ENCODE assay signal across 22 cellular contexts in the genomic region with DNA sequence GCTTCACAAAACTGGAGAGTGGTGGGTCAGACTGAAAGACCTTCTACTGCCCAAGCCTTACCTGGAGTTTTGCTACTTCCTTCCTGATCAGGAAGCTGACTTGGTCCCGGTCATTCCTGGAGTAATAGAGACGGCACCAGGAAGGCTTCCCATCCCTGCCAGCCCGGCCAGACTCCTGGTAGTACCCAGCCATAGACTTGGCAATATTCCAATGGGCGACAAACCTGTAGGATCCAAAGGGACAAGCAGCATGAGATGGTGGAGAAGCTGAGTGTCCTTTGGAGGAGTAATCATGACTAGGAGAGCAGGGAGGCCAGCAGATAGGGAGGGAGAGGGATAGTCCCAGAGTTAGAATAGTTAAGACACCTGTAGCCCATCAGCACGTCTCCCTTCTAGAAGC. TPM values are rescaled to one million over a fixed set of nuclear protein-coding genes. Genes with fewer than 3 reads are reported as not detected.
DNase-seq lines count a peak whose midpoint lies in the region; ATAC-seq, FAIRE-seq and TF ChIP-seq lines count a peak whose summit lies in the region.
"Had no signal": no experiment of that assay in that cellular context is flagged by ENCODE, and none has a peak within 500 bp of the region (broad histone marks: within the 10 kb centered on the region; RNA-seq: fewer than 3 reads in every experiment).

No MANE protein-coding gene starts in this region.

- no peak overlapping the region for H3K18ac ChIP-seq in mesenchymal stem cell (ENCODE audit: low read depth in 1 of 2, low read length in 2 of 2)

- no peak overlapping the region for H3K4me3 Mint-ChIP-seq in stimulated activated naive B cell treated with anti-CD40 and anti-IgM and Interleukin-4, amounts not matched to agents 10 μg/mL and 1 μg/mL and 100 μg/mL, for 72 hours
- no peak overlapping the region for H3K4me3 Mint-ChIP-seq in activated CD4-positive, alpha-beta T cell treated with anti-CD3 and anti-CD28 coated beads, Interleukin-2, amount 10 ng/mL, durations not matched to agents 7 days and 5 days
- no peak overlapping the region for H3K4me3 Mint-ChIP-seq in T-helper 2 cell treated with Interferon-gamma antibody and Interleukin-4, amounts not matched to agents 5 μg/mL and 100 μg/mL, for 36 hours
- H3K4me3 Mint-ChIP-seq: B cell; CD8-positive, alpha-beta T cell; H9 had no signal

- TF ChIP-seq CTCF in DOHH2 (IDR thresholded peaks at IDR 0.05; ENCODE audit: low read depth, low read length, poor library complexity, severe bottlenecking) (no peak), K562 (IDR thresholded peaks at IDR 0.05 in 2 of 3, conservative IDR thresholded peaks at IDR 0.05 in 1 of 3; ENCODE audit: insufficient read depth in 2 of 3, low read depth in 1 of 3, low read length in 3 of 3) (no peak)

- H3K79me1 ChIP-seq in mesenchymal stem cell (replicated peaks; ENCODE audit: low read length, poor library complexity, severe bottlenecking) = peaks cover 11% of the 10 kb centered on the region

- TF ChIP-seq POLR2A in K562 (conservative IDR thresholded peaks at IDR 0.05) = no peak

- peak overlapping the region; percentile 34 for H3K27ac Mint-ChIP-seq in stimulated activated naive B cell treated with anti-CD40 and anti-IgM and Interleukin-4, amounts not matched to agents 10 μg/mL and 1 μg/mL and 100 μg/mL, for 72 hours
- H3K27ac Mint-ChIP-seq in activated CD4-positive, alpha-beta T cell treated with anti-CD3 and anti-CD28 coated beads, Interleukin-2, amount 10 ng/mL, durations not matched to agents 7 days and 5 days = no peak overlapping the region
- no peak overlapping the region for H3K27ac Mint-ChIP-seq in T-helper 2 cell treated with Interferon-gamma antibody and Interleukin-4, amounts not matched to agents 5 μg/mL and 100 μg/mL, for 36 hours
- H3K27ac Mint-ChIP-seq: B cell; CD8-positive, alpha-beta T cell; H9 had no signal

- no peaks in the 10 kb centered on the region for H3K27me3 Mint-ChIP-seq in stimulated activated naive B cell treated with anti-CD40 and anti-IgM and Interleukin-4, amounts not matched to agents 10 μg/mL and 1 μg/mL and 100 μg/mL, for 72 hours
- no peaks in the 10 kb centered on the region for H3K27me3 Mint-ChIP-seq in activated CD4-positive, alpha-beta T cell treated with anti-CD3 and anti-CD28 coated beads, Interleukin-2, amount 10 ng/mL, durations not matched to agents 7 days and 5 days
- H3K27me3 Mint-ChIP-seq in T-helper 2 cell treated with Interferon-gamma antibody and Interleukin-4, amounts not matched to agents 5 μg/mL and 100 μg/mL, for 36 hours (ENCODE audit: low read depth) = no peaks in the 10 kb centered on the region
- H3K27me3 Mint-ChIP-seq: B cell had no signal

- H3K4me2 ChIP-seq in DOHH2 (ENCODE audit: low read length) (no peak overlapping the region), K562 (ENCODE audit: insufficient read depth, low read length) (no peak overlapping the region), mesenchymal stem cell (ENCODE audit: low read length, poor library complexity, severe bottlenecking) (no peak overlapping the region)
- H3K4me2 ChIP-seq: BLaER1 treated with 17β-estradiol and CSF1 and Interleukin-3, amounts not matched to agents 10 nM and 100 nM had no signal

- H3K36me3 Mint-ChIP-seq in stimulated activated naive B cell treated with anti-CD40 and anti-IgM and Interleukin-4, amounts not matched to agents 10 μg/mL and 1 μg/mL and 100 μg/mL, for 72 hours = peaks cover 24 to 34% of the 10 kb centered on the region in 2 donors
- H3K36me3 Mint-ChIP-seq in activated CD4-positive, alpha-beta T cell treated with anti-CD3 and anti-CD28 coated beads, Interleukin-2, amount 10 ng/mL, durations not matched to agents 7 days and 5 days (ENCODE audit: low read depth) = peaks cover 11% of the 10 kb centered on the region
- H3K36me3 Mint-ChIP-seq in T-helper 2 cell treated with Interferon-gamma antibody and Interleukin-4, amounts not matched to agents 5 μg/mL and 100 μg/mL, for 36 hours (ENCODE audit: low read depth) = peaks cover 7% of the 10 kb centered on the region

- peak overlapping the region; percentile 4; the same call in 1 of the 2 replicates for H3K27ac ChIP-seq in DOHH2 (ENCODE audit: low read depth, low read length)
- H3K27ac ChIP-seq in K562 (ENCODE audit: extremely low read depth, low read depth, low read length) = no peak overlapping the region
- no peak overlapping the region for H3K27ac ChIP-seq in mesenchymal stem cell (ENCODE audit: low read length, poor library complexity, severe bottlenecking)
- H3K27ac ChIP-seq: BLaER1 treated with 17β-estradiol and CSF1 and Interleukin-3, amounts not matched to agents 10 nM and 100 nM; HL-60 had no signal

- H3K9me3 ChIP-seq in DOHH2 (ENCODE audit: control insufficient read depth, insufficient read depth, low read length) (no peaks in the 10 kb centered on the region), K562 (replicated peaks; ENCODE audit: control insufficient read depth, insufficient read depth, low read depth, low read length) (no peaks in the 10 kb centered on the region), mesenchymal stem cell (ENCODE audit: control insufficient read depth, low read length) (no peaks in the 10 kb centered on the region)
- H3K9me3 ChIP-seq: BLaER1 treated with 17β-estradiol and CSF1 and Interleukin-3, amounts not matched to agents 10 nM and 100 nM had no signal

- peaks cover 78% of the 10 kb centered on the region for H3K36me3 ChIP-seq in DOHH2 (ENCODE audit: control insufficient read depth, low read length)
- H3K36me3 ChIP-seq in K562 (ENCODE audit: control insufficient read depth, insufficient read depth, low read length) = peaks cover 51% of the 10 kb centered on the region
- H3K36me3 ChIP-seq in mesenchymal stem cell (ENCODE audit: control insufficient read depth in 1 of 2, insufficient read depth in 2 of 2, low read depth in 1 of 2, low read length in 2 of 2) = peaks cover 38 to 59% of the 10 kb centered on the region in 2 experiments

- no peak overlapping the region for H3K4ac ChIP-seq in mesenchymal stem cell (ENCODE audit: low read depth in 1 of 2, low read length in 2 of 2)

- no peak for TF ChIP-seq RAD21 in K562 (CRISPR knock-in tag; conservative IDR thresholded peaks at IDR 0.05 in 1 of 2, IDR thresholded peaks at IDR 0.05 in 1 of 2)

- no peak overlapping the region for H2BK120ac ChIP-seq in mesenchymal stem cell (ENCODE audit: low read depth, low read length)

- H3F3A ChIP-seq in DOHH2 (ENCODE audit: control insufficient read depth, insufficient read depth) = peaks cover 5% of the 10 kb centered on the region

- H4K91ac ChIP-seq in mesenchymal stem cell (ENCODE audit: low read length) = peak overlapping the region; percentile 7

- no peak overlapping the region for H2BK15ac ChIP-seq in mesenchymal stem cell (ENCODE audit: low read depth, poor library complexity, severe bottlenecking)

- H2AK5ac ChIP-seq in mesenchymal stem cell (ENCODE audit: low read length, severe bottlenecking) = no peak overlapping the region

- 94% methylated on average over 5 of the region's 5 CpGs for WGBS in K562 (ENCODE audit: insufficient coverage, low coverage, missing lambda C conversion rate)
- WGBS in mesenchymal stem cell = 96% methylated on average over 5 of the region's 5 CpGs

- no TSS peak for BruUV-seq in K562 (replicated peaks; lab: Mats Ljungman, UMichigan)

- no peaks in the 10 kb centered on the region for H3K9me3 Mint-ChIP-seq in stimulated activated naive B cell treated with anti-CD40 and anti-IgM and Interleukin-4, amounts not matched to agents 10 μg/mL and 1 μg/mL and 100 μg/mL, for 72 hours
- H3K9me3 Mint-ChIP-seq in activated CD4-positive, alpha-beta T cell treated with anti-CD3 and anti-CD28 coated beads, Interleukin-2, amount 10 ng/mL, durations not matched to agents 7 days and 5 days = no peaks in the 10 kb centered on the region
- no peaks in the 10 kb centered on the region for H3K9me3 Mint-ChIP-seq in T-helper 2 cell treated with Interferon-gamma antibody and Interleukin-4, amounts not matched to agents 5 μg/mL and 100 μg/mL, for 36 hours
- H3K9me3 Mint-ChIP-seq: CD8-positive, alpha-beta T cell; H9 had no signal

- H2BK12ac ChIP-seq in mesenchymal stem cell (ENCODE audit: low read length in 2 of 2) = no peak overlapping the region

- H3K27me3 ChIP-seq in DOHH2 (ENCODE audit: control insufficient read depth, low read length) = no peaks in the 10 kb centered on the region
- no peaks in the 10 kb centered on the region for H3K27me3 ChIP-seq in K562 (ENCODE audit: control insufficient read depth in 2 of 2, insufficient read depth in 2 of 2, low read length in 2 of 2)
- no peaks in the 10 kb centered on the region for H3K27me3 ChIP-seq in mesenchymal stem cell (ENCODE audit: control insufficient read depth in 1 of 2, insufficient read depth in 1 of 2, low read length in 2 of 2)
- H3K27me3 ChIP-seq: BLaER1 treated with 17β-estradiol and CSF1 and Interleukin-3, amounts not matched to agents 10 nM and 100 nM had no signal

- no peak overlapping the region for H3K14ac ChIP-seq in mesenchymal stem cell (ENCODE audit: low read length in 2 of 2)

- DNase-seq in K562 (ENCODE audit: extremely low read depth in 1 of 4, low spot score in 3 of 4) = no peak
- DNase-seq in mesenchymal stem cell = no peak
- no peak for DNase-seq in stimulated activated naive B cell treated with anti-CD40 and anti-IgM and Interleukin-4, amounts not matched to agents 10 μg/mL and 1 μg/mL and 100 μg/mL, for 72 hours
- no peak for DNase-seq in activated CD4-positive, alpha-beta T cell treated with anti-CD3 and anti-CD28 coated beads, Interleukin-2, amount 10 ng/mL, durations not matched to agents 7 days and 5 days
- DNase-seq in T-helper 2 cell treated with Interferon-gamma antibody and Interleukin-4, amounts not matched to agents 5 μg/mL and 100 μg/mL, for 36 hours (ENCODE audit: low spot score) = no peak
- DNase-seq in stimulated activated CD8-positive, alpha-beta memory T cell treated with anti-CD3 and anti-CD28 coated beads, Interleukin-4, amount 100 ng/mL, for 48 hours = no peak
- DNase-seq: 8988T; Calu3; CD8-positive, alpha-beta T cell; DMS79 treated with DMSO at 0.1 percent for 48 hours; EL; H9; IMR-90 had no signal

- in situ Hi-C loops in K562 (cut with MboI) = no loop called here

- H2AFZ ChIP-seq in K562 (ENCODE audit: low read depth, low read length) = no peak overlapping the region
- H2AFZ ChIP-seq in mesenchymal stem cell (ENCODE audit: low read depth, low read length) = no peak overlapping the region

- H3K9ac ChIP-seq in K562 (ENCODE audit: insufficient read depth in 1 of 2, low read depth in 2 of 2, low read length in 2 of 2) (no peak overlapping the region), mesenchymal stem cell (ENCODE audit: low read length) (no peak overlapping the region)
- H3K9ac ChIP-seq: BLaER1 treated with 17β-estradiol and CSF1 and Interleukin-3, amounts not matched to agents 10 nM and 100 nM had no signal

- H3K4me1 Mint-ChIP-seq in stimulated activated naive B cell treated with anti-CD40 and anti-IgM and Interleukin-4, amounts not matched to agents 10 μg/mL and 1 μg/mL and 100 μg/mL, for 72 hours = peaks cover 9 to 24% of the 10 kb centered on the region in 2 donors
- peaks cover 6% of the 10 kb centered on the region for H3K4me1 Mint-ChIP-seq in activated CD4-positive, alpha-beta T cell treated with anti-CD3 and anti-CD28 coated beads, Interleukin-2, amount 10 ng/mL, durations not matched to agents 7 days and 5 days
- H3K4me1 Mint-ChIP-seq in T-helper 2 cell treated with Interferon-gamma antibody and Interleukin-4, amounts not matched to agents 5 μg/mL and 100 μg/mL, for 36 hours (ENCODE audit: low read depth) = no peaks in the 10 kb centered on the region
- H3K4me1 Mint-ChIP-seq: H9 had no signal

- CTCF ChIA-PET in K562 (lab: Yijun Ruan, JAX; ENCODE audit: low intra/inter-chr PET ratio) = no interaction called here
- CTCF ChIA-PET in activated CD4-positive, alpha-beta T cell treated with anti-CD3 and anti-CD28 coated beads, Interleukin-2, amount 10 ng/mL, durations not matched to agents 7 days and 5 days (lab: Charles Lee) = interaction anchor here (1.2 to 3.5 kb wide), 5 partner anchors 12 to 91 kb away, joined by 3 to 17 read pairs (median 6); partner anchors contain the start of gene SMIM5

- H2BK5ac ChIP-seq in mesenchymal stem cell (ENCODE audit: low read depth, low read length, poor library complexity, severe bottlenecking) = no peak overlapping the region

- POLR2A ChIA-PET in K562 (lab: Yijun Ruan, JAX) = interaction anchor here (1.0 to 2.9 kb wide), 7 partner anchors 9 to 118 kb away, joined by 3 to 11 read pairs (median 4); partner anchors contain the start of genes RECQL5 and SAP30BP
- POLR2A ChIA-PET in activated CD4-positive, alpha-beta T cell treated with anti-CD3 and anti-CD28 coated beads, Interleukin-2, amount 10 ng/mL, durations not matched to agents 7 days and 5 days (lab: Charles Lee) = no interaction called here

- FAIRE-seq in K562 (lab: Jason Lieb, UNC) = no peak
- FAIRE-seq: GM12878, GM19239, H1 had no signal

- intact Hi-C loops in K562 (cut with micrococcal nuclease) = no loop called here

- H3K79me2 ChIP-seq in DOHH2 (ENCODE audit: control insufficient read depth, low read length) = peaks cover 22% of the 10 kb centered on the region
- H3K79me2 ChIP-seq in K562 (ENCODE audit: control insufficient read depth, insufficient read depth, low read length) = no peaks in the 10 kb centered on the region

- no peaks in the 10 kb centered on the region for H3K9me1 ChIP-seq in K562 (ENCODE audit: control insufficient read depth, insufficient read depth, low read length)

- no peak for ATAC-seq in K562
- no peak for ATAC-seq in stimulated activated naive B cell treated with anti-CD40 and anti-IgM and Interleukin-4, amounts not matched to agents 10 μg/mL and 1 μg/mL and 100 μg/mL, for 72 hours (replicated peaks)
- ATAC-seq: CD8-positive, alpha-beta T cell; GM12878 had no signal

- H4K8ac ChIP-seq in mesenchymal stem cell (ENCODE audit: low read length) = no peak overlapping the region

- no peak overlapping the region for H3K23ac ChIP-seq in mesenchymal stem cell (ENCODE audit: low read length in 2 of 2)

- no peak for TF ChIP-seq EP300 in K562 (IDR thresholded peaks at IDR 0.05; ENCODE audit: low read length)

- H3K4me1 ChIP-seq in DOHH2 (ENCODE audit: control insufficient read depth, low read length) = peaks cover 65% of the 10 kb centered on the region
- no peaks in the 10 kb centered on the region for H3K4me1 ChIP-seq in K562 (replicated peaks in 1 of 2; ENCODE audit: control insufficient read depth in 2 of 2, insufficient read depth in 2 of 2, low read length in 2 of 2)
- H3K4me1 ChIP-seq in mesenchymal stem cell (ENCODE audit: control insufficient read depth, insufficient read depth, low read depth, low read length) = no peaks in the 10 kb centered on the region

- H3K4me3 ChIP-seq in DOHH2 (ENCODE audit: low read length) (no peak overlapping the region), K562 (no peak overlapping the region), mesenchymal stem cell (ENCODE audit: insufficient read depth in 1 of 2, low read depth in 1 of 2, low read length in 2 of 2) (no peak overlapping the region)
- H3K4me3 ChIP-seq: BLaER1 treated with 17β-estradiol and CSF1 and Interleukin-3, amounts not matched to agents 10 nM and 100 nM; GM12878 had no signal

- no peaks in the 10 kb centered on the region for H4K20me1 ChIP-seq in DOHH2 (ENCODE audit: control insufficient read depth, insufficient read depth, low read depth, low read length)
- no peaks in the 10 kb centered on the region for H4K20me1 ChIP-seq in K562 (replicated peaks; ENCODE audit: control insufficient read depth, insufficient read depth, low read length)
- H4K20me1 ChIP-seq: BLaER1 treated with 17β-estradiol and CSF1 and Interleukin-3, amounts not matched to agents 10 nM and 100 nM had no signal

- no peaks in the 10 kb centered on the region for H3K9me2 ChIP-seq in DOHH2 (replicated peaks; ENCODE audit: control insufficient read depth, low read length)

RNA-seq across cellular contexts. Expression of gene RECQL5, which starts 8.7 kb away (rescaled TPM):
- total RNA-seq in K562 (2011; cell fraction: chromatin; rRNA removed; ENCODE audit: low replicate concordance) = 97.0 and 197 TPM in 2 replicates
- total RNA-seq in K562 (2011; cell fraction: nucleolus; rRNA removed) = 104 and 108 TPM in 2 replicates
- 77.7 and 81.3 TPM in 2 replicates for total RNA-seq in K562 (2011; cell fraction: nucleoplasm; rRNA removed)
- total RNA-seq in K562 (2014; rRNA removed) (25.2 and 26.8 TPM in 2 replicates), K562 (2014; rRNA removed; fragmentation: Illumina TruSeq; extraction: Trizol) (12.3 and 14.5 TPM in 2 replicates), K562 (2015; rRNA removed; fragmentation: Illumina TruSeq; extraction: Trizol) (15.2 and 15.9 TPM in 2 replicates), K562 (2021) (34.8 and 35.7 TPM in 2 replicates)
- polyA plus RNA-seq in K562 (2011; rRNA removed) (16.4 and 20.4 TPM in 2 replicates), K562 (2014; fragmentation: Illumina TruSeq; extraction: Trizol) (23.1 and 27.9 TPM in 2 replicates), K562 (2014; fragmentation: Nextera tagmentation; extraction: Ambion mirVana) (1 to 10 TPM; 4.1 to 5.8 TPM), K562 (2014; rRNA removed) (23.1 and 27.1 TPM in 2 replicates)
- polyA plus RNA-seq in K562 (2011; cell fraction: cytosol; rRNA removed) = 10.3 and 14.7 TPM in 2 replicates
- 132 and 169 TPM in 2 replicates for polyA plus RNA-seq in K562 (2011; cell fraction: nucleus; rRNA removed)
- 19.7 and 37.0 TPM in 2 replicates for polyA plus RNA-seq in K562 (2012)
- 20.8 and 22.5 TPM in 2 replicates for polyA minus RNA-seq in K562 (2011; rRNA and poly(A)+ RNA removed)
- polyA minus RNA-seq in K562 (2011; cell fraction: cytosol; rRNA and poly(A)+ RNA removed) = 11.2 and 20.5 TPM in 2 replicates
- 31.6 and 42.1 TPM in 2 replicates for polyA minus RNA-seq in K562 (2011; cell fraction: nucleus; rRNA and poly(A)+ RNA removed)
- polyA plus RNA-seq in mesenchymal stem cell (2013, experiment 1 of 2) = 9.8 TPM
- 9.5 TPM for polyA plus RNA-seq in mesenchymal stem cell (2013, experiment 2 of 2)
- total RNA-seq in activated CD4-positive, alpha-beta T cell treated with anti-CD3 and anti-CD28 coated beads, Interleukin-2, amount 10 ng/mL, durations not matched to agents 7 days and 5 days = 10 to 100 TPM; 44.7 to 47.1 TPM

RNA-seq across cellular contexts. Expression of gene SAP30BP, which starts 8.9 kb away (rescaled TPM):
- 143 and 213 TPM in 2 replicates for total RNA-seq in K562 (2011; cell fraction: chromatin; rRNA removed; ENCODE audit: low replicate concordance)
- total RNA-seq in K562 (2011; cell fraction: nucleolus; rRNA removed) = 100 and 111 TPM in 2 replicates
- total RNA-seq in K562 (2011; cell fraction: nucleoplasm; rRNA removed) = 123 and 149 TPM in 2 replicates
- total RNA-seq in K562 (2014; rRNA removed) (57.9 and 59.7 TPM in 2 replicates), K562 (2014; rRNA removed; fragmentation: Illumina TruSeq; extraction: Trizol) (45.3 and 51.8 TPM in 2 replicates), K562 (2015; rRNA removed; fragmentation: Illumina TruSeq; extraction: Trizol) (62.4 and 64.7 TPM in 2 replicates), K562 (2021) (60.6 and 71.7 TPM in 2 replicates)
- polyA plus RNA-seq in K562 (2011; rRNA removed) (69.3 and 70.7 TPM in 2 replicates), K562 (2014; fragmentation: Illumina TruSeq; extraction: Trizol) (90.8 and 91.7 TPM in 2 replicates), K562 (2014; fragmentation: Nextera tagmentation; extraction: Ambion mirVana) (100 to 1,000 TPM; 103 to 154 TPM), K562 (2014; rRNA removed) (67.8 and 86.4 TPM in 2 replicates)
- 58.9 and 85.2 TPM in 2 replicates for polyA plus RNA-seq in K562 (2011; cell fraction: cytosol; rRNA removed)
- 164 and 209 TPM in 2 replicates for polyA plus RNA-seq in K562 (2011; cell fraction: nucleus; rRNA removed)
- 49.6 and 51.6 TPM in 2 replicates for polyA plus RNA-seq in K562 (2012)
- 49.7 and 52.3 TPM in 2 replicates for polyA minus RNA-seq in K562 (2011; rRNA and poly(A)+ RNA removed)
- 25.6 and 27.8 TPM in 2 replicates for polyA minus RNA-seq in K562 (2011; cell fraction: cytosol; rRNA and poly(A)+ RNA removed)
- 44.7 and 59.0 TPM in 2 replicates for polyA minus RNA-seq in K562 (2011; cell fraction: nucleus; rRNA and poly(A)+ RNA removed)
- polyA plus RNA-seq in mesenchymal stem cell (2013, experiment 1 of 2) = 68.5 TPM
- polyA plus RNA-seq in mesenchymal stem cell (2013, experiment 2 of 2) = 71.8 TPM
- 10 to 100 TPM; 97.0 to 97.5 TPM for total RNA-seq in activated CD4-positive, alpha-beta T cell treated with anti-CD3 and anti-CD28 coated beads, Interleukin-2, amount 10 ng/mL, durations not matched to agents 7 days and 5 days

RNA-seq across cellular contexts. Expression of gene SMIM5, which starts 25.0 kb away (rescaled TPM):
- total RNA-seq in K562 (2011; cell fraction: chromatin; rRNA removed; ENCODE audit: low replicate concordance) = 0.16 TPM in 1 of 2 replicates, not detected in the other
- 0.13 TPM in 1 of 2 replicates, not detected in the other for total RNA-seq in K562 (2011; cell fraction: nucleolus; rRNA removed)
- total RNA-seq in K562 (2011; cell fraction: nucleoplasm; rRNA removed) = not detected in 2 replicates
- total RNA-seq in K562 (2014; rRNA removed) (not detected in 2 replicates), K562 (2014; rRNA removed; fragmentation: Illumina TruSeq; extraction: Trizol) (not detected in 2 replicates), K562 (2015; rRNA removed; fragmentation: Illumina TruSeq; extraction: Trizol) (not detected in 2 replicates), K562 (2021) (not detected in 2 replicates)
- polyA plus RNA-seq in K562 (2011; rRNA removed) (not detected in 2 replicates), K562 (2014; fragmentation: Illumina TruSeq; extraction: Trizol) (not detected in 2 replicates), K562 (2014; fragmentation: Nextera tagmentation; extraction: Ambion mirVana) (not detected), K562 (2014; rRNA removed) (0.08 TPM in 1 of 2 replicates, not detected in the other)
- polyA plus RNA-seq in K562 (2011; cell fraction: cytosol; rRNA removed) = 0.04 TPM in 1 of 2 replicates, not detected in the other
- polyA plus RNA-seq in K562 (2011; cell fraction: nucleus; rRNA removed) = not detected in 2 replicates
- 0.14 and 0.17 TPM in 2 replicates for polyA plus RNA-seq in K562 (2012)
- not detected in 2 replicates for polyA minus RNA-seq in K562 (2011; rRNA and poly(A)+ RNA removed)
- not detected in 2 replicates for polyA minus RNA-seq in K562 (2011; cell fraction: cytosol; rRNA and poly(A)+ RNA removed)
- not detected in 2 replicates for polyA minus RNA-seq in K562 (2011; cell fraction: nucleus; rRNA and poly(A)+ RNA removed)
- polyA plus RNA-seq in mesenchymal stem cell (2013, experiment 1 of 2) = 0.08 TPM
- 0.04 TPM for polyA plus RNA-seq in mesenchymal stem cell (2013, experiment 2 of 2)
- total RNA-seq in activated CD4-positive, alpha-beta T cell treated with anti-CD3 and anti-CD28 coated beads, Interleukin-2, amount 10 ng/mL, durations not matched to agents 7 days and 5 days = under 1 TPM; 0.10 to 0.12 TPM
- total RNA-seq: G401, GM12878, H1, HT1080, IMR-90 had no signal
- polyA plus RNA-seq: H1, IMR-90 had no signal
